16 cellular contexts compared by ENCODE assay signal in genomic region chr6:89132087-89132486, GRCh38. TPM values are rescaled to one million over a fixed set of nuclear protein-coding genes. Genes with fewer than 3 reads are reported as not detected.
"Had no signal": no experiment of that assay in that cellular context is flagged by ENCODE, and none has a peak within 500 bp of the region (broad histone marks: within the 10 kb centered on the region; RNA-seq: fewer than 3 reads in every experiment).

No MANE protein-coding gene starts in this region.

- H3K36me3 ChIP-seq: esophagus squamous epithelium, heart right ventricle, left lung, right atrium auricular region, transverse colon, vagina had no signal

- H3K4me3 ChIP-seq: esophagus squamous epithelium, heart right ventricle, left lung, right atrium auricular region, transverse colon, vagina had no signal

- H3K4me1 ChIP-seq: esophagus squamous epithelium, heart right ventricle, right atrium auricular region, transverse colon, vagina had no signal

- H3K27me3 ChIP-seq: esophagus squamous epithelium, heart right ventricle, left lung, right atrium auricular region, transverse colon, vagina had no signal

- H3K4me3 Mint-ChIP-seq: activated CD4-positive, alpha-beta T cell treated with anti-CD3 and anti-CD28 coated beads for 36 hours; activated T-helper 1 cell treated with anti-CD3 and anti-CD28 coated beads, Interleukin-12 subunit alpha, Interleukin-12 subunit beta, Interleukin-2, Interleukin-4 antibody, amounts not matched to agents 30 ng/mL and 10 ng/mL and 1 ng/mL, durations not matched to agents 14 hours and 24 hours and 36 hours; dendritic cell treated with granulocyte-macrophage colony-stimulating factor and Interleukin-4, amounts not matched to agents 40 ng/mL and 50 ng/mL, for 4 days; effector memory CD8-positive, alpha-beta T cell; stimulated activated naive CD8-positive, alpha-beta T cell treated with anti-CD3 and anti-CD28 coated beads, Interleukin-15, Interleukin-2, amounts not matched to agents 100 ng/mL and 50 ng/mL, for 24 hours; WTC11 had no signal

- H3K27ac Mint-ChIP-seq: activated CD4-positive, alpha-beta T cell treated with anti-CD3 and anti-CD28 coated beads for 36 hours; activated naive CD4-positive, alpha-beta T cell treated with anti-CD3 and anti-CD28 coated beads, Interleukin-2, amount 50 U/mL, for 72 hours; activated T-helper 1 cell treated with anti-CD3 and anti-CD28 coated beads, Interleukin-12 subunit alpha, Interleukin-12 subunit beta, Interleukin-2, Interleukin-4 antibody, amounts not matched to agents 30 ng/mL and 10 ng/mL and 1 ng/mL, durations not matched to agents 14 hours and 24 hours and 36 hours; dendritic cell treated with granulocyte-macrophage colony-stimulating factor and Interleukin-4, amounts not matched to agents 40 ng/mL and 50 ng/mL, for 4 days; effector memory CD8-positive, alpha-beta T cell; progenitor cell of endocrine pancreas; stimulated activated naive CD8-positive, alpha-beta T cell treated with anti-CD3 and anti-CD28 coated beads, Interleukin-15, Interleukin-2, amounts not matched to agents 100 ng/mL and 50 ng/mL, for 24 hours; WTC11 had no signal

- H3K27ac ChIP-seq: esophagus squamous epithelium, heart right ventricle, right atrium auricular region, transverse colon, vagina had no signal

- DNase-seq: activated CD4-positive, alpha-beta T cell treated with anti-CD3 and anti-CD28 coated beads for 36 hours; activated CD4-positive, alpha-beta T cell treated with anti-CD3 and anti-CD28 coated beads, Interleukin-2, amount 50 U/mL, for 48 hours; activated gamma-delta T cell treated with Interleukin-2 at 50 U/mL for 16 hours; effector memory CD8-positive, alpha-beta T cell; esophagus squamous epithelium; heart right ventricle; left lung; transverse colon had no signal

- H3K27me3 Mint-ChIP-seq: activated CD4-positive, alpha-beta T cell treated with anti-CD3 and anti-CD28 coated beads for 36 hours; dendritic cell treated with granulocyte-macrophage colony-stimulating factor and Interleukin-4, amounts not matched to agents 40 ng/mL and 50 ng/mL, for 4 days; effector memory CD8-positive, alpha-beta T cell; progenitor cell of endocrine pancreas; stimulated activated naive CD8-positive, alpha-beta T cell treated with anti-CD3 and anti-CD28 coated beads, Interleukin-15, Interleukin-2, amounts not matched to agents 100 ng/mL and 50 ng/mL, for 24 hours had no signal

- H3K9me3 ChIP-seq: right atrium auricular region, vagina had no signal

- ATAC-seq: activated CD4-positive, alpha-beta T cell treated with anti-CD3 and anti-CD28 coated beads for 36 hours; activated naive CD4-positive, alpha-beta T cell treated with anti-CD3 and anti-CD28 coated beads, Interleukin-2, amount 50 U/mL, for 72 hours; effector memory CD8-positive, alpha-beta T cell; heart right ventricle; left lung; WTC11 had no signal

- H3K4me1 Mint-ChIP-seq: activated CD4-positive, alpha-beta T cell treated with anti-CD3 and anti-CD28 coated beads for 36 hours had no signal

RNA-seq across cellular contexts. Expression of gene SRSF12, which starts 14.2 kb away (rescaled TPM):
- total RNA-seq: transverse colon had no signal
